In genomic region chr1:224432672-224433040, GRCh38 we compare ENCODE assay signal across 1 cellular context.
TF ChIP-seq lines count a peak whose summit lies in the region.

No MANE protein-coding gene starts in this region.

TF ChIP-seq in GM23338, 12 proteins besides CTCF, POLR2A, EP300 and RAD21 (continued from another document):
- TF ChIP-seq, protein P1, sequence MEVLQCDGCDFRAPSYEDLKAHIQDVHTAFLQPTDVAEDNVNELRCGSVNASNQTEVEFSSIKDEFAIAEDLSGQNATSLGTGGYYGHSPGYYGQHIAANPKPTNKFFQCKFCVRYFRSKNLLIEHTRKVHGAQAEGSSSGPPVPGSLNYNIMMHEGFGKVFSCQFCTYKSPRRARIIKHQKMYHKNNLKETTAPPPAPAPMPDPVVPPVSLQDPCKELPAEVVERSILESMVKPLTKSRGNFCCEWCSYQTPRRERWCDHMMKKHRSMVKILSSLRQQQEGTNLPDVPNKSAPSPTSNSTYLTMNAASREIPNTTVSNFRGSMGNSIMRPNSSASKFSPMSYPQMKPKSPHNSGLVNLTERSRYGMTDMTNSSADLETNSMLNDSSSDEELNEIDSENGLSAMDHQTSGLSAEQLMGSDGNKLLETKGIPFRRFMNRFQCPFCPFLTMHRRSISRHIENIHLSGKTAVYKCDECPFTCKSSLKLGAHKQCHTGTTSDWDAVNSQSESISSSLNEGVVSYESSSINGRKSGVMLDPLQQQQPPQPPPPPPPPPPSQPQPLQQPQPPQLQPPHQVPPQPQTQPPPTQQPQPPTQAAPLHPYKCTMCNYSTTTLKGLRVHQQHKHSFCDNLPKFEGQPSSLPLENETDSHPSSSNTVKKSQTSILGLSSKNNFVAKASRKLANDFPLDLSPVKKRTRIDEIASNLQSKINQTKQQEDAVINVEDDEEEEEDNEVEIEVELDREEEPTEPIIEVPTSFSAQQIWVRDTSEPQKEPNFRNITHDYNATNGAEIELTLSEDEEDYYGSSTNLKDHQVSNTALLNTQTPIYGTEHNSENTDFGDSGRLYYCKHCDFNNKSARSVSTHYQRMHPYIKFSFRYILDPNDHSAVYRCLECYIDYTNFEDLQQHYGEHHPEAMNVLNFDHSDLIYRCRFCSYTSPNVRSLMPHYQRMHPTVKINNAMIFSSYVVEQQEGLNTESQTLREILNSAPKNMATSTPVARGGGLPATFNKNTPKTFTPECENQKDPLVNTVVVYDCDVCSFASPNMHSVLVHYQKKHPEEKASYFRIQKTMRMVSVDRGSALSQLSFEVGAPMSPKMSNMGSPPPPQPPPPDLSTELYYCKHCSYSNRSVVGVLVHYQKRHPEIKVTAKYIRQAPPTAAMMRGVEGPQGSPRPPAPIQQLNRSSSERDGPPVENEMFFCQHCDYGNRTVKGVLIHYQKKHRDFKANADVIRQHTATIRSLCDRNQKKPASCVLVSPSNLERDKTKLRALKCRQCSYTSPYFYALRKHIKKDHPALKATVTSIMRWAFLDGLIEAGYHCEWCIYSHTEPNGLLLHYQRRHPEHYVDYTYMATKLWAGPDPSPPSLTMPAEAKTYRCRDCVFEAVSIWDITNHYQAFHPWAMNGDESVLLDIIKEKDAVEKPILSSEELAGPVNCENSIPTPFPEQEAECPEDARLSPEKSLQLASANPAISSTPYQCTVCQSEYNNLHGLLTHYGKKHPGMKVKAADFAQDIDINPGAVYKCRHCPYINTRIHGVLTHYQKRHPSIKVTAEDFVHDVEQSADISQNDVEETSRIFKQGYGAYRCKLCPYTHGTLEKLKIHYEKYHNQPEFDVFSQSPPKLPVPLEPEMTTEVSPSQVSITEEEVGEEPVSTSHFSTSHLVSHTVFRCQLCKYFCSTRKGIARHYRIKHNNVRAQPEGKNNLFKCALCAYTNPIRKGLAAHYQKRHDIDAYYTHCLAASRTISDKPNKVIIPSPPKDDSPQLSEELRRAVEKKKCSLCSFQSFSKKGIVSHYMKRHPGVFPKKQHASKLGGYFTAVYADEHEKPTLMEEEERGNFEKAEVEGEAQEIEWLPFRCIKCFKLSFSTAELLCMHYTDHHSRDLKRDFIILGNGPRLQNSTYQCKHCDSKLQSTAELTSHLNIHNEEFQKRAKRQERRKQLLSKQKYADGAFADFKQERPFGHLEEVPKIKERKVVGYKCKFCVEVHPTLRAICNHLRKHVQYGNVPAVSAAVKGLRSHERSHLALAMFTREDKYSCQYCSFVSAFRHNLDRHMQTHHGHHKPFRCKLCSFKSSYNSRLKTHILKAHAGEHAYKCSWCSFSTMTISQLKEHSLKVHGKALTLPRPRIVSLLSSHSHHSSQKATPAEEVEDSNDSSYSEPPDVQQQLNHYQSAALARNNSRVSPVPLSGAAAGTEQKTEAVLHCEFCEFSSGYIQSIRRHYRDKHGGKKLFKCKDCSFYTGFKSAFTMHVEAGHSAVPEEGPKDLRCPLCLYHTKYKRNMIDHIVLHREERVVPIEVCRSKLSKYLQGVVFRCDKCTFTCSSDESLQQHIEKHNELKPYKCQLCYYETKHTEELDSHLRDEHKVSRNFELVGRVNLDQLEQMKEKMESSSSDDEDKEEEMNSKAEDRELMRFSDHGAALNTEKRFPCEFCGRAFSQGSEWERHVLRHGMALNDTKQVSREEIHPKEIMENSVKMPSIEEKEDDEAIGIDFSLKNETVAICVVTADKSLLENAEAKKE (CRISPR knock-in tag; IDR thresholded peaks at IDR 0.05), result no peak
- no peak for TF ChIP-seq ETS1 (IDR thresholded peaks at IDR 0.05)
- TF ChIP-seq STAT1 (IDR thresholded peaks at IDR 0.05; ENCODE audit: unreplicated experiment), result no peak
- TF ChIP-seq POLR2AphosphoS5 (IDR thresholded peaks at IDR 0.05; ENCODE audit: low read depth), result no peak
- no peak for TF ChIP-seq EZH2phosphoT487 (IDR thresholded peaks at IDR 0.05; ENCODE audit: unreplicated experiment)
